Comparison of ENCODE assay signal across 9 cellular contexts in genomic region chr1:225812488-225813249, GRCh38. TPM values are rescaled to one million over a fixed set of nuclear protein-coding genes. Genes with fewer than 3 reads are reported as not detected.
DNase-seq lines count a peak whose midpoint lies in the region; ATAC-seq and TF ChIP-seq lines count a peak whose summit lies in the region.
"Had no signal": no experiment of that assay in that cellular context is flagged by ENCODE, and none has a peak within 500 bp of the region (broad histone marks: within the 10 kb centered on the region; RNA-seq: fewer than 3 reads in every experiment).

No MANE protein-coding gene starts in this region.

- TF ChIP-seq CTCF in heart left ventricle (IDR thresholded peaks at IDR 0.05) = no peak
- no peak for TF ChIP-seq CTCF in colonic mucosa (IDR thresholded peaks at IDR 0.05)
- no peak for TF ChIP-seq CTCF in upper lobe of left lung (IDR thresholded peaks at IDR 0.05)

- no peak for TF ChIP-seq EP300 in upper lobe of left lung (IDR thresholded peaks at IDR 0.05)

- DNase-seq in heart left ventricle (no peak), cardiac septum (ENCODE audit: low spot score) (no peak), colonic mucosa (no peak), upper lobe of left lung (no peak)
- DNase-seq: activated T-cell treated with anti-CD3 and anti-CD28 coated beads, Interleukin-2, amount 50 U/mL, for 48 hours had no signal

- H3K27me3 ChIP-seq in heart left ventricle = no peaks in the 10 kb centered on the region
- no peaks in the 10 kb centered on the region for H3K27me3 ChIP-seq in colonic mucosa
- H3K27me3 ChIP-seq in mucosa of rectum (ENCODE audit: control insufficient read depth in 2 of 2, insufficient read depth in 2 of 2, low read length in 2 of 2) = no peaks in the 10 kb centered on the region
- H3K27me3 ChIP-seq in upper lobe of left lung = no peaks in the 10 kb centered on the region

- TF ChIP-seq POLR2A in heart left ventricle (IDR thresholded peaks at IDR 0.05) (no peak), upper lobe of left lung (IDR thresholded peaks at IDR 0.05) (no peak)

- ATAC-seq in heart left ventricle (no peak), upper lobe of left lung (ENCODE audit: low FRiP score in 2 of 2) (no peak), HG03457 (IDR thresholded peaks at IDR 0.05; ENCODE audit: unreplicated experiment) (no peak), GM21723 (IDR thresholded peaks at IDR 0.05; ENCODE audit: unreplicated experiment) (no peak), GM21447 (IDR thresholded peaks at IDR 0.05; ENCODE audit: unreplicated experiment) (no peak)

- H3K9ac ChIP-seq in colonic mucosa (ENCODE audit: low read depth in 2 of 2, low read length in 2 of 2) (peak overlapping the region; percentile 20 to 49), mucosa of rectum (ENCODE audit: low read depth in 1 of 2, low read length in 2 of 2) (peak overlapping the region in 1 of 2 donors; percentile 26)

- peak overlapping the region in 5 of 12 donors; percentile 15 to 83 (median 28) for H3K4me3 ChIP-seq in heart left ventricle
- H3K4me3 ChIP-seq in colonic mucosa = no peak overlapping the region
- H3K4me3 ChIP-seq in mucosa of rectum (ENCODE audit: low read length in 2 of 2) = no peak overlapping the region
- H3K4me3 ChIP-seq in upper lobe of left lung = no peak overlapping the region

- 72 to 80% (median 75%) methylated on average over 7 to 8 of the region's 8 CpGs for WGBS in heart left ventricle, 4 donors
- WGBS in upper lobe of left lung, 2 donors = 72 to 83% methylated on average over 4 to 8 of the region's 8 CpGs

- H3K9me3 ChIP-seq in heart left ventricle (no peaks in the 10 kb centered on the region), colonic mucosa (no peaks in the 10 kb centered on the region), mucosa of rectum (ENCODE audit: control insufficient read depth in 2 of 2, low read length in 2 of 2) (no peaks in the 10 kb centered on the region), upper lobe of left lung (no peaks in the 10 kb centered on the region)

- H3K36me3 ChIP-seq in heart left ventricle (no peaks in the 10 kb centered on the region), colonic mucosa (no peaks in the 10 kb centered on the region), mucosa of rectum (ENCODE audit: control insufficient read depth in 2 of 2, insufficient read depth in 2 of 2, low read length in 2 of 2) (no peaks in the 10 kb centered on the region), upper lobe of left lung (no peaks in the 10 kb centered on the region)

- intact Hi-C loops in heart left ventricle (cut with DNase I) = loop anchor here in 9 of 10 donors (5.0 kb wide), 3 partner anchors 35 to 70 kb away; partner anchors contain the start of genes SRP9 (in 6 of the 9) and TMEM63A (in 1 of the 9)
- intact Hi-C loops in cardiac septum (cut with DNase I) = loop anchor here (5.0 kb wide), 1 partner anchor 70 kb away; the partner anchor contains the start of gene TMEM63A
- intact Hi-C loops in colonic mucosa (cut with DNase I) = no loop called here

- peak overlapping the region; percentile 75 to 96 (median 90) for H3K27ac ChIP-seq in heart left ventricle
- H3K27ac ChIP-seq in colonic mucosa = peak overlapping the region; percentile 74
- H3K27ac ChIP-seq in mucosa of rectum (ENCODE audit: low read depth in 2 of 2, low read length in 2 of 2) = peak overlapping the region; percentile 86 to 88
- H3K27ac ChIP-seq in upper lobe of left lung = peak overlapping the region; percentile 57 to 89 (median 84)

- H3K4me1 ChIP-seq in heart left ventricle (peaks cover 24 to 76% (median 62%) of the 10 kb centered on the region in 12 donors), colonic mucosa (peaks cover 29% of the 10 kb centered on the region), mucosa of rectum (ENCODE audit: control insufficient read depth in 2 of 2, insufficient read depth in 2 of 2, low read length in 2 of 2) (peaks cover 45 to 47% of the 10 kb centered on the region in 2 donors), upper lobe of left lung (peaks cover 65 to 80% (median 69%) of the 10 kb centered on the region in 4 donors)

RNA-seq across cellular contexts. Expression of gene EPHX1, which starts 2.7 kb away (rescaled TPM):
- total RNA-seq in heart left ventricle (10 to 100 TPM; 29.0 to 96.8 (median 47.0) TPM), cardiac septum (39.2 TPM), colonic mucosa (10 to 100 TPM; 58.0 to 61.9 TPM), upper lobe of left lung (100 to 1,000 TPM in 5 of 6 donors, 10 to 100 TPM in 1; 82.8 to 205 (median 141) TPM)
- 10 to 100 TPM; 22.2 to 36.1 TPM for polyA plus RNA-seq in heart left ventricle

RNA-seq across cellular contexts. Expression of gene SRP9, which starts 35.0 kb away (rescaled TPM):
- total RNA-seq in heart left ventricle = 100 to 1,000 TPM; 151 to 187 (median 171) TPM
- 100 to 1,000 TPM; 147 to 211 TPM for polyA plus RNA-seq in heart left ventricle
- total RNA-seq in cardiac septum = 182 TPM
- total RNA-seq in colonic mucosa = 100 to 1,000 TPM; 233 to 264 TPM
- total RNA-seq in upper lobe of left lung = 100 to 1,000 TPM in 4 of 6 donors, 10 to 100 TPM in 2; 34.5 to 157 (median 125) TPM
